In genomic region chr10:98267894-98268693, GRCh38 we compare ENCODE assay signal across 8 cellular contexts. TPM values are rescaled to one million over a fixed set of nuclear protein-coding genes. Genes with fewer than 3 reads are reported as not detected.
A peak's percentile ranks its signal among the peaks of the same experiment; 100 is the strongest.
DNase-seq lines count a peak whose midpoint lies in the region; ATAC-seq, FAIRE-seq and TF ChIP-seq lines count a peak whose summit lies in the region.

LOXL4 (minus strand) TSS chr10:98268194; CDS start chr10:98263019, 5,175 bp downstream.

- H3K9me3 ChIP-seq in A549 = no peaks in the 10 kb centered on the region

- DNase-seq in A549 (ENCODE audit: low read depth in 1 of 2, low spot score in 1 of 2) = peak; percentile 21 to 32
- peak; percentile 70 for DNase-seq in GM10266 (ENCODE audit: extremely low spot score)
- DNase-seq in fibroblast of gingiva (ENCODE audit: low read depth) = peak; percentile 43
- no peak for DNase-seq in natural killer cell treated with Interleukin-12 subunit alpha and Interleukin-12 subunit beta and Interleukin-15 and Interleukin-18, amount 100 ng/mL, for 72 hours (ENCODE audit: low spot score)
- no peak for DNase-seq in activated CD4-positive, alpha-beta T cell treated with anti-CD3 and anti-CD28 coated beads for 4 hours
- DNase-seq in NCI-H1930 (lab: John Stamatoyannopoulos, UW) = no peak

- CTCF ChIA-PET in A549 (lab: Yijun Ruan, JAX) = interaction anchor here (0.9 to 1.3 kb wide), 5 partner anchors 8 to 45 kb away, joined by 3 to 4 read pairs (median 3); no protein-coding TSS in a partner anchor

- ATAC-seq in A549 (peak; percentile 14 to 45; a peak in 5 of 6 replicates), SK-N-SH treated with all-trans-retinoic acid at 6 μM for 48 hours (peak; percentile 28), HG03432 (IDR thresholded peaks at IDR 0.05; ENCODE audit: unreplicated experiment) (no peak)
- ATAC-seq in natural killer cell treated with Interleukin-12 subunit alpha and Interleukin-12 subunit beta and Interleukin-15 and Interleukin-18, amount 100 ng/mL, for 72 hours = peak; percentile 64 to 67

- no peak for FAIRE-seq in A549 (lab: Jason Lieb, UNC)

- POLR2A ChIA-PET in A549 (lab: Yijun Ruan, JAX) = no interaction called here

- H3K27me3 Mint-ChIP-seq in natural killer cell treated with Interleukin-12 subunit alpha and Interleukin-12 subunit beta and Interleukin-15 and Interleukin-18, amount 100 ng/mL, for 72 hours = peaks cover 12 to 23% of the 10 kb centered on the region in 2 donors

- WGBS in A549 (ENCODE audit: missing lambda C conversion rate) = 33% methylated on average over 21 of the region's 75 CpGs

- peak within 1 kb of the TSS; percentile 73 for H3K4me2 ChIP-seq in A549

- peak within 1 kb of the TSS; percentile 65 for H3K4me3 Mint-ChIP-seq in natural killer cell treated with Interleukin-12 subunit alpha and Interleukin-12 subunit beta and Interleukin-15 and Interleukin-18, amount 100 ng/mL, for 72 hours

- TF ChIP-seq RAD21 in A549 (conservative IDR thresholded peaks at IDR 0.05 in 1 of 2, IDR thresholded peaks at IDR 0.05 in 1 of 2) = no peak

- TF ChIP-seq EP300 in A549 (IDR thresholded peaks at IDR 0.05) = no peak

- no peak for TF ChIP-seq POLR2A in A549 (IDR thresholded peaks at IDR 0.05; ENCODE audit: low read length)

- TF ChIP-seq CTCF in A549 (IDR thresholded peaks at IDR 0.05) (no peak), GM10266 (IDR thresholded peaks at IDR 0.05; ENCODE audit: control insufficient read depth, insufficient read depth, low read depth, missing control alignments) (no peak)

- peak within 1 kb of the TSS; percentile 72 to 88 for H3K27ac ChIP-seq in A549

- no peaks in the 10 kb centered on the region for H3K36me3 Mint-ChIP-seq in natural killer cell treated with Interleukin-12 subunit alpha and Interleukin-12 subunit beta and Interleukin-15 and Interleukin-18, amount 100 ng/mL, for 72 hours

- H3K4me1 Mint-ChIP-seq in natural killer cell treated with Interleukin-12 subunit alpha and Interleukin-12 subunit beta and Interleukin-15 and Interleukin-18, amount 100 ng/mL, for 72 hours (ENCODE audit: low read depth in 2 of 2) = peaks cover 5 to 12% of the 10 kb centered on the region in 2 donors

- H3K9me3 Mint-ChIP-seq in natural killer cell treated with Interleukin-12 subunit alpha and Interleukin-12 subunit beta and Interleukin-15 and Interleukin-18, amount 100 ng/mL, for 72 hours = no peaks in the 10 kb centered on the region

- peaks cover 29% of the 10 kb centered on the region for H3K4me1 ChIP-seq in A549

- H3K4me3 ChIP-seq in A549 = peak within 1 kb of the TSS; percentile 48

- peak within 1 kb of the TSS in 1 of 2 donors; percentile 62 for H3K27ac Mint-ChIP-seq in natural killer cell treated with Interleukin-12 subunit alpha and Interleukin-12 subunit beta and Interleukin-15 and Interleukin-18, amount 100 ng/mL, for 72 hours

TF ChIP-seq in A549, 52 proteins besides CTCF, POLR2A, EP300 and RAD21 (continues in another document):
- TF ChIP-seq, protein P1, sequence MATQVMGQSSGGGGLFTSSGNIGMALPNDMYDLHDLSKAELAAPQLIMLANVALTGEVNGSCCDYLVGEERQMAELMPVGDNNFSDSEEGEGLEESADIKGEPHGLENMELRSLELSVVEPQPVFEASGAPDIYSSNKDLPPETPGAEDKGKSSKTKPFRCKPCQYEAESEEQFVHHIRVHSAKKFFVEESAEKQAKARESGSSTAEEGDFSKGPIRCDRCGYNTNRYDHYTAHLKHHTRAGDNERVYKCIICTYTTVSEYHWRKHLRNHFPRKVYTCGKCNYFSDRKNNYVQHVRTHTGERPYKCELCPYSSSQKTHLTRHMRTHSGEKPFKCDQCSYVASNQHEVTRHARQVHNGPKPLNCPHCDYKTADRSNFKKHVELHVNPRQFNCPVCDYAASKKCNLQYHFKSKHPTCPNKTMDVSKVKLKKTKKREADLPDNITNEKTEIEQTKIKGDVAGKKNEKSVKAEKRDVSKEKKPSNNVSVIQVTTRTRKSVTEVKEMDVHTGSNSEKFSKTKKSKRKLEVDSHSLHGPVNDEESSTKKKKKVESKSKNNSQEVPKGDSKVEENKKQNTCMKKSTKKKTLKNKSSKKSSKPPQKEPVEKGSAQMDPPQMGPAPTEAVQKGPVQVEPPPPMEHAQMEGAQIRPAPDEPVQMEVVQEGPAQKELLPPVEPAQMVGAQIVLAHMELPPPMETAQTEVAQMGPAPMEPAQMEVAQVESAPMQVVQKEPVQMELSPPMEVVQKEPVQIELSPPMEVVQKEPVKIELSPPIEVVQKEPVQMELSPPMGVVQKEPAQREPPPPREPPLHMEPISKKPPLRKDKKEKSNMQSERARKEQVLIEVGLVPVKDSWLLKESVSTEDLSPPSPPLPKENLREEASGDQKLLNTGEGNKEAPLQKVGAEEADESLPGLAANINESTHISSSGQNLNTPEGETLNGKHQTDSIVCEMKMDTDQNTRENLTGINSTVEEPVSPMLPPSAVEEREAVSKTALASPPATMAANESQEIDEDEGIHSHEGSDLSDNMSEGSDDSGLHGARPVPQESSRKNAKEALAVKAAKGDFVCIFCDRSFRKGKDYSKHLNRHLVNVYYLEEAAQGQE (IDR thresholded peaks at IDR 0.05) = no peak
- TF ChIP-seq ATOH8 (CRISPR knock-in tag; IDR thresholded peaks at IDR 0.05; ENCODE audit: low read depth) (no peak), HDAC2 (IDR thresholded peaks at IDR 0.05) (no peak), SMC3 (IDR thresholded peaks at IDR 0.05) (no peak)
- TF ChIP-seq, protein P2, sequence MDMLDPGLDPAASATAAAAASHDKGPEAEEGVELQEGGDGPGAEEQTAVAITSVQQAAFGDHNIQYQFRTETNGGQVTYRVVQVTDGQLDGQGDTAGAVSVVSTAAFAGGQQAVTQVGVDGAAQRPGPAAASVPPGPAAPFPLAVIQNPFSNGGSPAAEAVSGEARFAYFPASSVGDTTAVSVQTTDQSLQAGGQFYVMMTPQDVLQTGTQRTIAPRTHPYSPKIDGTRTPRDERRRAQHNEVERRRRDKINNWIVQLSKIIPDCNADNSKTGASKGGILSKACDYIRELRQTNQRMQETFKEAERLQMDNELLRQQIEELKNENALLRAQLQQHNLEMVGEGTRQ (IDR thresholded peaks at IDR 0.05) = no peak

TF ChIP-seq in SK-N-SH treated with all-trans-retinoic acid at 6 μM for 48 hours, 23 proteins besides CTCF, POLR2A, EP300 and RAD21:
- TF ChIP-seq OSR1 (CRISPR knock-in tag; IDR thresholded peaks at IDR 0.05) = no peak
- TF ChIP-seq ZNF565 (CRISPR knock-in tag; conservative IDR thresholded peaks at IDR 0.05; ENCODE audit: low read depth) = no peak
- TF ChIP-seq ZFP30 (CRISPR knock-in tag; IDR thresholded peaks at IDR 0.05) = no peak
- TF ChIP-seq TCF4 (CRISPR knock-in tag; IDR thresholded peaks at IDR 0.05; ENCODE audit: borderline replicate concordance) = no peak
- no peak for TF ChIP-seq PATZ1 (CRISPR knock-in tag; IDR thresholded peaks at IDR 0.05; ENCODE audit: borderline replicate concordance)
- no peak for TF ChIP-seq ARNTL (CRISPR knock-in tag; IDR thresholded peaks at IDR 0.05; ENCODE audit: borderline replicate concordance, low read depth)
- no peak for TF ChIP-seq CSDC2 (CRISPR knock-in tag; IDR thresholded peaks at IDR 0.05)
TF ChIP-seq in SK-N-SH treated with all-trans-retinoic acid at 6 μM for 48 hours: peak in this region for 0.

RNA-seq across cellular contexts. Expression of gene LOXL4, which starts in this region (rescaled TPM):
- polyA plus RNA-seq in A549 (2011; rRNA removed) (2.1 and 2.3 TPM in 2 replicates), A549 (2017; fragmentation: RNase III; extraction: RNeasy Plus Mini Kit Qiagen cat#74134 plus additional on column Dnase treatment) (1.6 to 2.4 TPM (median 2.0 TPM) in 3 replicates)
- polyA plus RNA-seq in A549 (2012; cell fraction: cytosol; rRNA removed) = 0.73 and 1.1 TPM in 2 replicates
- polyA plus RNA-seq in A549 (2012; cell fraction: nucleus; rRNA removed) = 1.5 and 1.9 TPM in 2 replicates
- polyA minus RNA-seq in A549 (2011; rRNA and poly(A)+ RNA removed) = 1.8 and 3.0 TPM in 2 replicates
- total RNA-seq in natural killer cell treated with Interleukin-12 subunit alpha and Interleukin-12 subunit beta and Interleukin-15 and Interleukin-18, amount 100 ng/mL, for 72 hours = not detected

Comparison
In these comparisons a context has a peak if more than half of its experiments do, and no peak if none do; other contexts are left out.
1. Peak in ATAC-seq in natural killer cell treated with Interleukin-12 subunit alpha and Interleukin-12 subunit beta and Interleukin-15 and Interleukin-18, amount 100 ng/mL, for 72 hours; RNA of the gene not detected or under 1 TPM.
2. DNase-seq: peak in A549 (2 of 2), GM10266 (single experiment) and fibroblast of gingiva (single experiment); none in natural killer cell treated with Interleukin-12 subunit alpha and Interleukin-12 subunit beta and Interleukin-15 and Interleukin-18, amount 100 ng/mL, for 72 hours (single experiment), activated CD4-positive, alpha-beta T cell treated with anti-CD3 and anti-CD28 coated beads for 4 hours (0 of 2) and NCI-H1930 (0 of 2).